ENCODE assay signal across 24 cellular contexts in the genomic region with DNA sequence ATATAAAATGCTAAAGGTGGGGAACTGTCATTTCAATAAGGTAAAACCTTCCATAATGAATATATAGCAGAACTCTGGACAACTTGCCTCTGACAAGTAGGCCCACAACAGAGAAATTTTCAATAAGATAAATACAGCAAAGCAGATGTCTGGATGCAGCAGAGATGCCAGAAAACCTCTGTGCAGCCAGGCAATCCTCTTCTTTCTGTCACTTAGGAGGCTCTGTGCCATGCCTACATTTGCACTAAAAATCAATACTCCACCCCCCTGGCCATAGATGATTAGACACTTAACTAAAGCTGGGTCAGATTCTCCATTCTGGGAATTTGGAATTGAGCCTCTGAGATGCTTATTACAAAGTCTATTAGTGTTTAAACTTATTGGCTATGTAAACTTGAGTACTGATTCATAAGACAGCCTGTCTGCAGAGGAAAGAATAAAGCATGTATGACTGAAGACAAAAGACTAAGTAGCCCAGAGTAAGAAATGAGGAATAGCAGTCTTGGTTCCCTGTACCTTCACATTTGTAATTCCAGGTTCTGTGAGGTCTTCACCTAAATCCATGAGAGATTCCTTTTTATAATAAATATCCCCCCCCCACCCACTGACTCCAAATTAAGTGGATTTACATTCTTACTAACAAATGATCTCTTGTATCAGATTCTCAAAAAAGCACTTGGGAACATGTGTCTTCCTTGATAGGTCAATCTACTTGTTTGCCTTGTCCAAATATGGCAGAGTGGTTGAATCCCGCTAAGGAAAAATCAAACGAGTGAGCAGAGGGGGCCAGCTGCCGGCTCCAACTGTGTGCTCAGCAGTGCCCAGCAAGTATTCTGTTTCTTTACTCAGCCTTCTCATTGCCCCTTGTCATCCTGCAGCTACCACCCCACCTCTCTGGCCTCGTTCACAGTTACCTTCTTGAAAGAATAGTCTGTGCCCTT.
"Had no signal": no experiment of that assay in that cellular context is flagged by ENCODE, and none has a peak within 500 bp of the region (broad histone marks: within the 10 kb centered on the region; RNA-seq: fewer than 3 reads in every experiment).

No MANE protein-coding gene starts in this region.

- H3K27ac Mint-ChIP-seq: activated B cell treated with CpG ODN at 0.5 μM for 24 hours; activated CD4-positive, alpha-beta T cell treated with anti-CD3 and anti-CD28 coated beads, Interleukin-2, amount 10 ng/mL, durations not matched to agents 7 days and 5 days; activated CD8-positive, alpha-beta T cell treated with anti-CD3 and anti-CD28 coated beads, Interleukin-2, amount 10 ng/mL, durations not matched to agents 7 days and 5 days; activated naive CD4-positive, alpha-beta T cell treated with anti-CD3 and anti-CD28 coated beads, Interleukin-2, amount 10 ng/mL, durations not matched to agents 7 days and 5 days; activated naive CD8-positive, alpha-beta T cell treated with anti-CD3 and anti-CD28 coated beads, Interleukin-2, amount 50 U/mL, for 24 hours; brain; endodermal cell; progenitor cell of endocrine pancreas had no signal

- H3K36me3 Mint-ChIP-seq: brain had no signal

- H3K4me3 Mint-ChIP-seq: activated B cell treated with CpG ODN at 0.5 μM for 24 hours; activated CD4-positive, alpha-beta T cell treated with anti-CD3 and anti-CD28 coated beads, Interleukin-2, amount 10 ng/mL, durations not matched to agents 7 days and 5 days; activated CD8-positive, alpha-beta T cell treated with anti-CD3 and anti-CD28 coated beads, Interleukin-2, amount 10 ng/mL, durations not matched to agents 7 days and 5 days; activated naive CD4-positive, alpha-beta T cell treated with anti-CD3 and anti-CD28 coated beads, Interleukin-2, amount 10 ng/mL, durations not matched to agents 7 days and 5 days; activated naive CD8-positive, alpha-beta T cell treated with anti-CD3 and anti-CD28 coated beads, Interleukin-2, amount 50 U/mL, for 24 hours; activated T-cell treated with anti-CD3 and anti-CD28 coated beads, Interleukin-2, amount 50 U/mL, for 4 hours; brain; endodermal cell had no signal

- FAIRE-seq: urothelium cell line had no signal

- ATAC-seq: activated CD8-positive, alpha-beta T cell treated with anti-CD3 and anti-CD28 coated beads, Interleukin-2, amount 10 ng/mL, durations not matched to agents 7 days and 5 days; activated naive CD8-positive, alpha-beta T cell treated with anti-CD3 and anti-CD28 coated beads, Interleukin-2, amount 50 U/mL, for 24 hours; activated T-cell treated with anti-CD3 and anti-CD28 coated beads, Interleukin-2, amount 50 U/mL, for 4 hours; foreskin keratinocyte had no signal

- H3K9me3 Mint-ChIP-seq: activated B cell treated with CpG ODN at 0.5 μM for 24 hours; activated CD4-positive, alpha-beta T cell treated with anti-CD3 and anti-CD28 coated beads, Interleukin-2, amount 10 ng/mL, durations not matched to agents 7 days and 5 days; activated naive CD4-positive, alpha-beta T cell treated with anti-CD3 and anti-CD28 coated beads, Interleukin-2, amount 10 ng/mL, durations not matched to agents 7 days and 5 days; activated naive CD8-positive, alpha-beta T cell treated with anti-CD3 and anti-CD28 coated beads, Interleukin-2, amount 50 U/mL, for 24 hours; activated T-cell treated with anti-CD3 and anti-CD28 coated beads, Interleukin-2, amount 50 U/mL, for 4 hours; brain; endodermal cell had no signal

- H3K27me3 Mint-ChIP-seq: activated B cell treated with CpG ODN at 0.5 μM for 24 hours; activated CD4-positive, alpha-beta T cell treated with anti-CD3 and anti-CD28 coated beads, Interleukin-2, amount 10 ng/mL, durations not matched to agents 7 days and 5 days; activated naive CD4-positive, alpha-beta T cell treated with anti-CD3 and anti-CD28 coated beads, Interleukin-2, amount 10 ng/mL, durations not matched to agents 7 days and 5 days; activated naive CD8-positive, alpha-beta T cell treated with anti-CD3 and anti-CD28 coated beads, Interleukin-2, amount 50 U/mL, for 24 hours; brain; progenitor cell of endocrine pancreas had no signal

- DNase-seq: activated B cell treated with CpG ODN at 0.5 μM for 24 hours; activated CD4-positive, alpha-beta T cell treated with anti-CD3 and anti-CD28 coated beads, Interleukin-2, amount 10 ng/mL, durations not matched to agents 7 days and 5 days; activated CD8-positive, alpha-beta T cell treated with anti-CD3 and anti-CD28 coated beads, Interleukin-2, amount 10 ng/mL, durations not matched to agents 7 days and 5 days; activated effector memory CD4-positive, alpha-beta T cell treated with Interleukin-2 at 50 U/mL for 16 hours; activated naive CD4-positive, alpha-beta T cell treated with anti-CD3 and anti-CD28 coated beads, Interleukin-2, amount 10 ng/mL, durations not matched to agents 7 days and 5 days; activated naive CD8-positive, alpha-beta T cell treated with anti-CD3 and anti-CD28 coated beads, Interleukin-2, amount 50 U/mL, for 24 hours; activated T-cell treated with anti-CD3 and anti-CD28 coated beads, Interleukin-2, amount 50 U/mL, for 4 hours; anterior cingulate cortex; caudate nucleus; dorsolateral prefrontal cortex; endodermal cell; foreskin keratinocyte; hippocampal formation; islet precursor cell; midbrain; occipital lobe; stimulated activated CD4-positive, alpha-beta T cell treated with anti-CD3 and anti-CD28 coated beads, Interleukin-12 subunit alpha, Interleukin-12 subunit beta, amount 100 ng/mL, for 4 hours; stimulated activated CD4-positive, alpha-beta T cell treated with anti-CD3 and anti-CD28 coated beads, Interleukin-1b, Interleukin-23, amount 100 ng/mL, for 48 hours; stimulated activated CD8-positive, alpha-beta memory T cell treated with anti-CD3 and anti-CD28 coated beads, Interleukin-4, amount 100 ng/mL, for 48 hours; stimulated activated naive CD4-positive, alpha-beta T cell treated with Interleukin-2 at 50 U/mL for 16 hours; tibial artery had no signal
